Comparison of ENCODE assay signal across 12 cellular contexts in genomic region chr10:71638087-71638576, GRCh38.
A peak's percentile ranks its signal among the peaks of the same experiment; 100 is the strongest.
DNase-seq lines count a peak whose midpoint lies in the region; ATAC-seq, FAIRE-seq and TF ChIP-seq lines count a peak whose summit lies in the region.
"Had no signal": no experiment of that assay in that cellular context is flagged by ENCODE, and none has a peak within 500 bp of the region (broad histone marks: within the 10 kb centered on the region; RNA-seq: fewer than 3 reads in every experiment).

No MANE protein-coding gene starts in this region.

- FAIRE-seq in pancreas (lab: Jason Lieb, UNC): no peak

- peak; percentile 51 for ATAC-seq in Right ventricle myocardium superior (ENCODE audit: poor library complexity)
- peak in 3 of 4 donors; percentile 5 to 49 (median 13) for ATAC-seq in pancreas
- no peak for ATAC-seq in omental fat pad (ENCODE audit: low FRiP score)

- peaks cover 3 to 14% (median 4%) of the 10 kb centered on the region in 3 donors for H3K4me1 ChIP-seq in pancreas

- TF ChIP-seq CTCF in GM20000 (IDR thresholded peaks at IDR 0.05; ENCODE audit: extremely low read depth, missing control alignments): no peak
- TF ChIP-seq CTCF in pancreas (IDR thresholded peaks at IDR 0.05): no peak
- no peak for TF ChIP-seq CTCF in omental fat pad (IDR thresholded peaks at IDR 0.05)

- intact Hi-C loops in Right ventricle myocardium superior (cut with DNase I) (no loop called here), pancreas (cut with DNase I) (no loop called here)

- peak overlapping the region in 1 of 4 donors; percentile 9 for H3K27ac ChIP-seq in pancreas

- WGBS in pancreas, 2 donors: 79 to 80% methylated on average over 8 of the region's 8 CpGs

- H3K27me3 ChIP-seq in pancreas: no peaks in the 10 kb centered on the region

- DNase-seq in GM20000 (ENCODE audit: low spot score) (peak; percentile 37), OCI-M1 (lab: John Stamatoyannopoulos, UW) (peak; percentile 97), Right ventricle myocardium superior (peak; percentile 65), pancreas (no peak), kidney tubule cell (ENCODE audit: low spot score) (no peak), cortex of kidney (lab: John Stamatoyannopoulos, UW) (no peak), NCI-H524 treated with DMSO at 0.1 percent for 48 hours (lab: John Stamatoyannopoulos, UW) (no peak), omental fat pad (ENCODE audit: low spot score) (no peak)
- DNase-seq: activated effector memory CD4-positive, alpha-beta T cell treated with Interleukin-2 at 50 U/mL for 16 hours; DND-41; effector CD4-positive, alpha-beta T cell; NCI-H2227 treated with DMSO at 0.1 percent for 48 hours had no signal

- H3K36me3 ChIP-seq in pancreas: no peaks in the 10 kb centered on the region

- no peak overlapping the region for H3K4me3 ChIP-seq in pancreas

- no peaks in the 10 kb centered on the region for H3K9me3 ChIP-seq in pancreas

Comparison
In these comparisons a context has a peak if more than half of its experiments do, and no peak if none do; other contexts are left out.
1. DNase-seq: peak in GM20000 (single experiment), OCI-M1 (single experiment) and Right ventricle myocardium superior (single experiment); none in pancreas (0 of 6), kidney tubule cell (single experiment), cortex of kidney (single experiment), NCI-H524 treated with DMSO at 0.1 percent for 48 hours (single experiment) and omental fat pad (single experiment).